In the genomic region with DNA sequence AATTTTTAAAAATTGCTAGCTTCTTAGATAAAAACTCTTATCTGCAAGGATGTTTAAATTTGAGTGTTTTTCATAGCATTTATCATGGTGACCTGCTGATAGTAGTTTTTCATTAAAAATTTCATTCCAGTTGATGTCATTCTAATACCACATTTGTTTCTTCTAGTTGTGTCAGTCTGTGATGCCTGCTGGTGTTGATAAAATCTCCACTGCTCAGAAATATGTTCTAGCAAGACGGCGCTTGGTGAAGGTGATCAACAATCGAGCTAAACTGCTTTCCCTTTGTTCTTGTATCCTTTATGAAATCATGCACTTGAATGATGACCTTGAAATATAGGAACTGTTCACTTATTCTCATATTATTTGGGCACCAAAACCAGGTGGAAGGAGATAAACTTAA, we compare ENCODE assay signal across 20 cellular contexts.
"Had no signal": no experiment of that assay in that cellular context is flagged by ENCODE, and none has a peak within 500 bp of the region (broad histone marks: within the 10 kb centered on the region; RNA-seq: fewer than 3 reads in every experiment).

No MANE protein-coding gene starts in this region.

- H3K4me3 ChIP-seq: K562 had no signal

- H3K9me3 Mint-ChIP-seq: activated B cell treated with CpG ODN at 0.5 μM for 24 hours; activated CD4-positive, alpha-beta memory T cell treated with anti-CD3 and anti-CD28 coated beads for 36 hours; activated naive CD4-positive, alpha-beta T cell treated with anti-CD3 and anti-CD28 coated beads, Interleukin-2, amount 50 U/mL, for 24 hours; activated naive CD8-positive, alpha-beta T cell treated with anti-CD3 and anti-CD28 coated beads, Interleukin-2, amount 10 ng/mL, durations not matched to agents 7 days and 5 days; activated T-helper 2 cell treated with anti-CD3 and anti-CD28 coated beads, Interferon-gamma antibody, Interleukin-2, Interleukin-4, amounts not matched to agents 10 μg/mL and 5 μg/mL and 100 μg/mL, durations not matched to agents 14 hours and 24 hours and 36 hours; brain; T-helper 1 cell treated with Interleukin-12 subunit alpha and Interleukin-12 subunit beta and Interleukin-4 antibody, amounts not matched to agents 30 μg/mL and 1 μg/mL, for 36 hours; T-helper 2 cell treated with Interferon-gamma antibody and Interleukin-4, amounts not matched to agents 5 μg/mL and 100 μg/mL, for 36 hours had no signal

- H3K27ac Mint-ChIP-seq: activated CD4-positive, alpha-beta memory T cell treated with anti-CD3 and anti-CD28 coated beads for 36 hours; T-helper 1 cell treated with Interleukin-12 subunit alpha and Interleukin-12 subunit beta and Interleukin-4 antibody, amounts not matched to agents 30 μg/mL and 1 μg/mL, for 36 hours; T-helper 2 cell treated with Interferon-gamma antibody and Interleukin-4, amounts not matched to agents 5 μg/mL and 100 μg/mL, for 36 hours had no signal

- DNase-seq: activated B cell treated with CpG ODN at 0.5 μM for 24 hours; activated CD4-positive, alpha-beta memory T cell treated with anti-CD3 and anti-CD28 coated beads for 36 hours; activated CD4-positive, alpha-beta T cell treated with anti-CD3 and anti-CD28 coated beads, Interleukin-2, amount 50 U/mL, for 1 hour; activated CD4-positive, CD25-positive, alpha-beta regulatory T cell treated with anti-CD3 and anti-CD28 coated beads, Interleukin-2, amount 50 U/mL, for 72 hours; activated gamma-delta T cell; activated naive CD4-positive, alpha-beta T cell treated with Interleukin-2 at 50 U/mL for 16 hours; activated naive CD8-positive, alpha-beta T cell treated with anti-CD3 and anti-CD28 coated beads, Interleukin-2, amount 10 ng/mL, durations not matched to agents 7 days and 5 days; activated T-cell treated with anti-CD3 and anti-CD28 coated beads, Interleukin-2, amount 50 U/mL, for 48 hours; NCI-H187; NCI-H2107; NCI-H510A; NK-92 treated with Interleukin-12 subunit alpha and Interleukin-12 subunit beta, amount 100 ng/mL, for 24 hours; SIG-M5 had no signal

- H3K27me3 Mint-ChIP-seq: activated B cell treated with CpG ODN at 0.5 μM for 24 hours; activated CD4-positive, alpha-beta memory T cell treated with anti-CD3 and anti-CD28 coated beads for 36 hours; activated naive CD4-positive, alpha-beta T cell treated with anti-CD3 and anti-CD28 coated beads, Interleukin-2, amount 50 U/mL, for 24 hours; activated naive CD8-positive, alpha-beta T cell treated with anti-CD3 and anti-CD28 coated beads, Interleukin-2, amount 10 ng/mL, durations not matched to agents 7 days and 5 days; brain had no signal

- H3K27ac ChIP-seq: RWPE1 had no signal

- H3K4me3 Mint-ChIP-seq: activated B cell treated with CpG ODN at 0.5 μM for 24 hours; activated CD4-positive, alpha-beta memory T cell treated with anti-CD3 and anti-CD28 coated beads for 36 hours; activated naive CD4-positive, alpha-beta T cell treated with anti-CD3 and anti-CD28 coated beads, Interleukin-2, amount 50 U/mL, for 24 hours; activated naive CD8-positive, alpha-beta T cell treated with anti-CD3 and anti-CD28 coated beads, Interleukin-2, amount 10 ng/mL, durations not matched to agents 7 days and 5 days; brain; T-helper 1 cell treated with Interleukin-12 subunit alpha and Interleukin-12 subunit beta and Interleukin-4 antibody, amounts not matched to agents 30 μg/mL and 1 μg/mL, for 36 hours; T-helper 2 cell treated with Interferon-gamma antibody and Interleukin-4, amounts not matched to agents 5 μg/mL and 100 μg/mL, for 36 hours had no signal

- H3K4me1 Mint-ChIP-seq: activated B cell treated with CpG ODN at 0.5 μM for 24 hours, brain had no signal
